Comparison of ENCODE assay signal across 1 cellular context in genomic region chr9:137605146-137606004, GRCh38.
A peak's percentile ranks its signal among the peaks of the same experiment; 100 is the strongest.
TF ChIP-seq lines count a peak whose summit lies in the region.

ARRDC1 (plus strand) TSS chr9:137605686; CDS start chr9:137605718, 32 bp downstream.

TF ChIP-seq in GM12878, 131 proteins besides CTCF, POLR2A, EP300 and RAD21 (continued from another document and continues in another):
- TF ChIP-seq ZNF24 (IDR thresholded peaks at IDR 0.05), result 0 out of 2 replicates have a peak, but pooled peaks have one; percentile 20
- TF ChIP-seq NFIC (IDR thresholded peaks at IDR 0.05; ENCODE audit: low read depth, low read length), result no peak
- peak; percentile 96 for TF ChIP-seq LARP7 (IDR thresholded peaks at IDR 0.05)
- TF ChIP-seq PBX3 (IDR thresholded peaks at IDR 0.05; ENCODE audit: insufficient replicate concordance, low read depth, low read length), result no peak
- no peak for TF ChIP-seq PAX5 (IDR thresholded peaks at IDR 0.05; ENCODE audit: borderline replicate concordance, low read depth, low read length)
- TF ChIP-seq, protein P1, sequence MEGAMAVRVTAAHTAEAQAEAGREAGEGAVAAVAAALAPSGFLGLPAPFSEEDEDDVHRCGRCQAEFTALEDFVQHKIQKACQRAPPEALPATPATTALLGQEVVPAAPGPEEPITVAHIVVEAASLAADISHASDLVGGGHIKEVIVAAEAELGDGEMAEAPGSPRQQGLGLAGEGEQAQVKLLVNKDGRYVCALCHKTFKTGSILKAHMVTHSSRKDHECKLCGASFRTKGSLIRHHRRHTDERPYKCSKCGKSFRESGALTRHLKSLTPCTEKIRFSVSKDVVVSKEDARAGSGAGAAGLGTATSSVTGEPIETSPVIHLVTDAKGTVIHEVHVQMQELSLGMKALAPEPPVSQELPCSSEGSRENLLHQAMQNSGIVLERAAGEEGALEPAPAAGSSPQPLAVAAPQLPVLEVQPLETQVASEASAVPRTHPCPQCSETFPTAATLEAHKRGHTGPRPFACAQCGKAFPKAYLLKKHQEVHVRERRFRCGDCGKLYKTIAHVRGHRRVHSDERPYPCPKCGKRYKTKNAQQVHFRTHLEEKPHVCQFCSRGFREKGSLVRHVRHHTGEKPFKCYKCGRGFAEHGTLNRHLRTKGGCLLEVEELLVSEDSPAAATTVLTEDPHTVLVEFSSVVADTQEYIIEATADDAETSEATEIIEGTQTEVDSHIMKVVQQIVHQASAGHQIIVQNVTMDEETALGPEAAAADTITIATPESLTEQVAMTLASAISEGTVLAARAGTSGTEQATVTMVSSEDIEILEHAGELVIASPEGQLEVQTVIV (IDR thresholded peaks at IDR 0.05; ENCODE audit: borderline replicate concordance, partially characterized antibody), result no peak
- peak; percentile 76; the same call in 1 of the 2 replicates for TF ChIP-seq IKZF1 (conservative IDR thresholded peaks at IDR 0.05)
- no peak for TF ChIP-seq YBX1 (IDR thresholded peaks at IDR 0.05)
- no peak for TF ChIP-seq RCOR1 (conservative IDR thresholded peaks at IDR 0.05; ENCODE audit: low read depth, low read length)
- TF ChIP-seq, protein P2, sequence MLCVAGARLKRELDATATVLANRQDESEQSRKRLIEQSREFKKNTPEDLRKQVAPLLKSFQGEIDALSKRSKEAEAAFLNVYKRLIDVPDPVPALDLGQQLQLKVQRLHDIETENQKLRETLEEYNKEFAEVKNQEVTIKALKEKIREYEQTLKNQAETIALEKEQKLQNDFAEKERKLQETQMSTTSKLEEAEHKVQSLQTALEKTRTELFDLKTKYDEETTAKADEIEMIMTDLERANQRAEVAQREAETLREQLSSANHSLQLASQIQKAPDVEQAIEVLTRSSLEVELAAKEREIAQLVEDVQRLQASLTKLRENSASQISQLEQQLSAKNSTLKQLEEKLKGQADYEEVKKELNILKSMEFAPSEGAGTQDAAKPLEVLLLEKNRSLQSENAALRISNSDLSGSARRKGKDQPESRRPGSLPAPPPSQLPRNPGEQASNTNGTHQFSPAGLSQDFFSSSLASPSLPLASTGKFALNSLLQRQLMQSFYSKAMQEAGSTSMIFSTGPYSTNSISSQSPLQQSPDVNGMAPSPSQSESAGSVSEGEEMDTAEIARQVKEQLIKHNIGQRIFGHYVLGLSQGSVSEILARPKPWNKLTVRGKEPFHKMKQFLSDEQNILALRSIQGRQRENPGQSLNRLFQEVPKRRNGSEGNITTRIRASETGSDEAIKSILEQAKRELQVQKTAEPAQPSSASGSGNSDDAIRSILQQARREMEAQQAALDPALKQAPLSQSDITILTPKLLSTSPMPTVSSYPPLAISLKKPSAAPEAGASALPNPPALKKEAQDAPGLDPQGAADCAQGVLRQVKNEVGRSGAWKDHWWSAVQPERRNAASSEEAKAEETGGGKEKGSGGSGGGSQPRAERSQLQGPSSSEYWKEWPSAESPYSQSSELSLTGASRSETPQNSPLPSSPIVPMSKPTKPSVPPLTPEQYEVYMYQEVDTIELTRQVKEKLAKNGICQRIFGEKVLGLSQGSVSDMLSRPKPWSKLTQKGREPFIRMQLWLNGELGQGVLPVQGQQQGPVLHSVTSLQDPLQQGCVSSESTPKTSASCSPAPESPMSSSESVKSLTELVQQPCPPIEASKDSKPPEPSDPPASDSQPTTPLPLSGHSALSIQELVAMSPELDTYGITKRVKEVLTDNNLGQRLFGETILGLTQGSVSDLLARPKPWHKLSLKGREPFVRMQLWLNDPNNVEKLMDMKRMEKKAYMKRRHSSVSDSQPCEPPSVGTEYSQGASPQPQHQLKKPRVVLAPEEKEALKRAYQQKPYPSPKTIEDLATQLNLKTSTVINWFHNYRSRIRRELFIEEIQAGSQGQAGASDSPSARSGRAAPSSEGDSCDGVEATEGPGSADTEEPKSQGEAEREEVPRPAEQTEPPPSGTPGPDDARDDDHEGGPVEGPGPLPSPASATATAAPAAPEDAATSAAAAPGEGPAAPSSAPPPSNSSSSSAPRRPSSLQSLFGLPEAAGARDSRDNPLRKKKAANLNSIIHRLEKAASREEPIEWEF (IDR thresholded peaks at IDR 0.05; ENCODE audit: insufficient replicate concordance, low read depth, low read length), result no peak
- TF ChIP-seq SMAD1 (IDR thresholded peaks at IDR 0.05; ENCODE audit: low read depth, partially characterized antibody), result no peak
- TF ChIP-seq, protein P3, sequence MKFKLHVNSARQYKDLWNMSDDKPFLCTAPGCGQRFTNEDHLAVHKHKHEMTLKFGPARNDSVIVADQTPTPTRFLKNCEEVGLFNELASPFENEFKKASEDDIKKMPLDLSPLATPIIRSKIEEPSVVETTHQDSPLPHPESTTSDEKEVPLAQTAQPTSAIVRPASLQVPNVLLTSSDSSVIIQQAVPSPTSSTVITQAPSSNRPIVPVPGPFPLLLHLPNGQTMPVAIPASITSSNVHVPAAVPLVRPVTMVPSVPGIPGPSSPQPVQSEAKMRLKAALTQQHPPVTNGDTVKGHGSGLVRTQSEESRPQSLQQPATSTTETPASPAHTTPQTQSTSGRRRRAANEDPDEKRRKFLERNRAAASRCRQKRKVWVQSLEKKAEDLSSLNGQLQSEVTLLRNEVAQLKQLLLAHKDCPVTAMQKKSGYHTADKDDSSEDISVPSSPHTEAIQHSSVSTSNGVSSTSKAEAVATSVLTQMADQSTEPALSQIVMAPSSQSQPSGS (IDR thresholded peaks at IDR 0.05; ENCODE audit: low read length), result no peak
- TF ChIP-seq YY1 (IDR thresholded peaks at IDR 0.05; ENCODE audit: low read depth, low read length), result no peak
- no peak for TF ChIP-seq EZH2 (IDR thresholded peaks at IDR 0.05; ENCODE audit: borderline replicate concordance, control insufficient read depth, low read depth, low read length)
- no peak for TF ChIP-seq CREM (IDR thresholded peaks at IDR 0.05; ENCODE audit: low read depth)
- peak; percentile 46; the same call in 1 of the 2 replicates for TF ChIP-seq ZNF687 (IDR thresholded peaks at IDR 0.05)
- TF ChIP-seq, protein P4, sequence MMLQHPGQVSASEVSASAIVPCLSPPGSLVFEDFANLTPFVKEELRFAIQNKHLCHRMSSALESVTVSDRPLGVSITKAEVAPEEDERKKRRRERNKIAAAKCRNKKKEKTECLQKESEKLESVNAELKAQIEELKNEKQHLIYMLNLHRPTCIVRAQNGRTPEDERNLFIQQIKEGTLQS (IDR thresholded peaks at IDR 0.05; ENCODE audit: borderline replicate concordance, extremely low read depth, low read depth, low read length), result no peak
- TF ChIP-seq ZNF622 (IDR thresholded peaks at IDR 0.05), result no peak
- TF ChIP-seq, protein P5, sequence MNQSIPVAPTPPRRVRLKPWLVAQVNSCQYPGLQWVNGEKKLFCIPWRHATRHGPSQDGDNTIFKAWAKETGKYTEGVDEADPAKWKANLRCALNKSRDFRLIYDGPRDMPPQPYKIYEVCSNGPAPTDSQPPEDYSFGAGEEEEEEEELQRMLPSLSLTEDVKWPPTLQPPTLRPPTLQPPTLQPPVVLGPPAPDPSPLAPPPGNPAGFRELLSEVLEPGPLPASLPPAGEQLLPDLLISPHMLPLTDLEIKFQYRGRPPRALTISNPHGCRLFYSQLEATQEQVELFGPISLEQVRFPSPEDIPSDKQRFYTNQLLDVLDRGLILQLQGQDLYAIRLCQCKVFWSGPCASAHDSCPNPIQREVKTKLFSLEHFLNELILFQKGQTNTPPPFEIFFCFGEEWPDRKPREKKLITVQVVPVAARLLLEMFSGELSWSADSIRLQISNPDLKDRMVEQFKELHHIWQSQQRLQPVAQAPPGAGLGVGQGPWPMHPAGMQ (IDR thresholded peaks at IDR 0.05; ENCODE audit: borderline replicate concordance), result no peak
- TF ChIP-seq, protein P6, sequence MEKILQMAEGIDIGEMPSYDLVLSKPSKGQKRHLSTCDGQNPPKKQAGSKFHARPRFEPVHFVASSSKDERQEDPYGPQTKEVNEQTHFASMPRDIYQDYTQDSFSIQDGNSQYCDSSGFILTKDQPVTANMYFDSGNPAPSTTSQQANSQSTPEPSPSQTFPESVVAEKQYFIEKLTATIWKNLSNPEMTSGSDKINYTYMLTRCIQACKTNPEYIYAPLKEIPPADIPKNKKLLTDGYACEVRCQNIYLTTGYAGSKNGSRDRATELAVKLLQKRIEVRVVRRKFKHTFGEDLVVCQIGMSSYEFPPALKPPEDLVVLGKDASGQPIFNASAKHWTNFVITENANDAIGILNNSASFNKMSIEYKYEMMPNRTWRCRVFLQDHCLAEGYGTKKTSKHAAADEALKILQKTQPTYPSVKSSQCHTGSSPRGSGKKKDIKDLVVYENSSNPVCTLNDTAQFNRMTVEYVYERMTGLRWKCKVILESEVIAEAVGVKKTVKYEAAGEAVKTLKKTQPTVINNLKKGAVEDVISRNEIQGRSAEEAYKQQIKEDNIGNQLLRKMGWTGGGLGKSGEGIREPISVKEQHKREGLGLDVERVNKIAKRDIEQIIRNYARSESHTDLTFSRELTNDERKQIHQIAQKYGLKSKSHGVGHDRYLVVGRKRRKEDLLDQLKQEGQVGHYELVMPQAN (conservative IDR thresholded peaks at IDR 0.05), result peak; percentile 85
- 0 out of 2 replicates have a peak, but pooled peaks have one; percentile 13 for TF ChIP-seq NRF1 (conservative IDR thresholded peaks at IDR 0.05; ENCODE audit: low read depth, low read length)
- 0 out of 2 replicates have a peak, but pooled peaks have one; percentile 52 for TF ChIP-seq SMARCA5 (IDR thresholded peaks at IDR 0.05)
- TF ChIP-seq EGR1 (IDR thresholded peaks at IDR 0.05; ENCODE audit: borderline replicate concordance in 1 of 2, low read depth in 2 of 2, low read length in 2 of 2), result peak in 1 of 2 experiments; percentile 94; a peak in 2 of 3 replicates
- TF ChIP-seq STAT1 (conservative IDR thresholded peaks at IDR 0.05), result peak; percentile 68; the same call in 1 of the 2 replicates
- TF ChIP-seq ATF7 (IDR thresholded peaks at IDR 0.05; ENCODE audit: low read depth), result no peak
- TF ChIP-seq TBL1XR1 (IDR thresholded peaks at IDR 0.05; ENCODE audit: low read depth, low read length), result no peak
- TF ChIP-seq RELA (IDR thresholded peaks at IDR 0.05; ENCODE audit: borderline replicate concordance, partially characterized antibody), result no peak
- peak in 1 of 2 experiments; percentile 71; a peak in 2 of 4 replicates for TF ChIP-seq BHLHE40 (IDR thresholded peaks at IDR 0.05; ENCODE audit: borderline replicate concordance in 1 of 2, low read depth in 2 of 2, low read length in 1 of 2)
- TF ChIP-seq, protein P7, sequence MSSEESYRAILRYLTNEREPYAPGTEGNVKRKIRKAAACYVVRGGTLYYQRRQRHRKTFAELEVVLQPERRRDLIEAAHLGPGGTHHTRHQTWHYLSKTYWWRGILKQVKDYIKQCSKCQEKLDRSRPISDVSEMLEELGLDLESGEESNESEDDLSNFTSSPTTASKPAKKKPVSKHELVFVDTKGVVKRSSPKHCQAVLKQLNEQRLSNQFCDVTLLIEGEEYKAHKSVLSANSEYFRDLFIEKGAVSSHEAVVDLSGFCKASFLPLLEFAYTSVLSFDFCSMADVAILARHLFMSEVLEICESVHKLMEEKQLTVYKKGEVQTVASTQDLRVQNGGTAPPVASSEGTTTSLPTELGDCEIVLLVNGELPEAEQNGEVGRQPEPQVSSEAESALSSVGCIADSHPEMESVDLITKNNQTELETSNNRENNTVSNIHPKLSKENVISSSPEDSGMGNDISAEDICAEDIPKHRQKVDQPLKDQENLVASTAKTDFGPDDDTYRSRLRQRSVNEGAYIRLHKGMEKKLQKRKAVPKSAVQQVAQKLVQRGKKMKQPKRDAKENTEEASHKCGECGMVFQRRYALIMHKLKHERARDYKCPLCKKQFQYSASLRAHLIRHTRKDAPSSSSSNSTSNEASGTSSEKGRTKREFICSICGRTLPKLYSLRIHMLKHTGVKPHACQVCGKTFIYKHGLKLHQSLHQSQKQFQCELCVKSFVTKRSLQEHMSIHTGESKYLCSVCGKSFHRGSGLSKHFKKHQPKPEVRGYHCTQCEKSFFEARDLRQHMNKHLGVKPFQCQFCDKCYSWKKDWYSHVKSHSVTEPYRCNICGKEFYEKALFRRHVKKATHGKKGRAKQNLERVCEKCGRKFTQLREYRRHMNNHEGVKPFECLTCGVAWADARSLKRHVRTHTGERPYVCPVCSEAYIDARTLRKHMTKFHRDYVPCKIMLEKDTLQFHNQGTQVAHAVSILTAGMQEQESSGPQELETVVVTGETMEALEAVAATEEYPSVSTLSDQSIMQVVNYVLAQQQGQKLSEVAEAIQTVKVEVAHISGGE (CRISPR knock-in tag; IDR thresholded peaks at IDR 0.05), result no peak
- TF ChIP-seq NFXL1 (IDR thresholded peaks at IDR 0.05; ENCODE audit: borderline replicate concordance), result no peak
- no peak for TF ChIP-seq FOXM1 (IDR thresholded peaks at IDR 0.05; ENCODE audit: low read depth, low read length)
